ENCODE assay signal across 21 cellular contexts in the genomic region with DNA sequence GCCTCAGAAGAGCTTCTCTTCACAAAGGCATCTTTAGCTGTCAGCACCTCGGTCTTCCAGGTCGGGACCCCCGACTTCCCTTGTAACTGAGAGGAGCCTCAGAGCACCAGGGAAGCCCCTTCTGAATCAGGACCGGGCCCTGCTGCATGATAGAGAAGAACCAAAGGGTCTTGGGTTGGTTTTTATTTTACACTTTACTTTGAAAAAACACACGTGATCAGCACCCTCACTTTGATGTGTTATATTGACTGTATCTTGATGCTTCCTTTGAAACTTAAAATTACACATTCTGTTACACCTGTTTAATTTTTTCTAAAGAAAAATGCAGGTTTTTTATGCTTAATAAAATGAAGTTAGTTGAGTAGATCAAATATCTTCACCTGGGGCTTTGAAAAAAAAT.
DNase-seq lines count a peak whose midpoint lies in the region; ATAC-seq and TF ChIP-seq lines count a peak whose summit lies in the region.
"Had no signal": no experiment of that assay in that cellular context is flagged by ENCODE, and none has a peak within 500 bp of the region (broad histone marks: within the 10 kb centered on the region; RNA-seq: fewer than 3 reads in every experiment).

No MANE protein-coding gene starts in this region.

- POLR2A ChIA-PET in CD8-positive, alpha-beta T cell (lab: Charles Lee): no interaction called here
- POLR2A ChIA-PET in naive thymus-derived CD8-positive, alpha-beta T cell (lab: Charles Lee): interaction anchor here (0.5 kb wide), 1 partner anchor 42 kb away, joined by 4 read pairs; no protein-coding TSS in a partner anchor

- no peaks in the 10 kb centered on the region for H3K9me3 ChIP-seq in CD8-positive, alpha-beta T cell (ENCODE audit: low read length)
- H3K9me3 ChIP-seq in sigmoid colon (no peaks in the 10 kb centered on the region), gastroesophageal sphincter (no peaks in the 10 kb centered on the region)
- H3K9me3 ChIP-seq: A549, BE2C had no signal

- no peak overlapping the region for H3K4me3 Mint-ChIP-seq in CD8-positive, alpha-beta T cell
- peak overlapping the region in 4 of 10 donors; percentile 5 to 36 (median 14) for H3K4me3 Mint-ChIP-seq in naive thymus-derived CD8-positive, alpha-beta T cell
- H3K4me3 Mint-ChIP-seq: CD8-positive, alpha-beta memory T cell; GM23338; H9 had no signal

- no peak overlapping the region for H3K4me3 ChIP-seq in CD8-positive, alpha-beta T cell (ENCODE audit: low read depth, low read length)
- H3K4me3 ChIP-seq in sigmoid colon (no peak overlapping the region), gastroesophageal sphincter (no peak overlapping the region)
- H3K4me3 ChIP-seq: A549, GM12878, GM23338 had no signal

- H3K4me1 ChIP-seq in CD8-positive, alpha-beta T cell (ENCODE audit: insufficient read depth, low read length): peaks cover 10% of the 10 kb centered on the region
- H3K4me1 ChIP-seq in sigmoid colon (peaks cover 0 to 5% (median 0%) of the 10 kb centered on the region in 4 donors), gastroesophageal sphincter (peaks cover 0 to 7% (median 0%) of the 10 kb centered on the region in 3 donors)
- H3K4me1 ChIP-seq: A549, BE2C had no signal

- no peak for ATAC-seq in CD8-positive, alpha-beta T cell
- ATAC-seq in naive thymus-derived CD8-positive, alpha-beta T cell: peak; percentile 56 to 67
- no peak for ATAC-seq in stimulated activated naive CD8-positive, alpha-beta T cell treated with anti-CD3 and anti-CD28 coated beads, Interleukin-15, Interleukin-2, amounts not matched to agents 100 U/mL and 50 U/mL, for 24 hours
- no peak for ATAC-seq in gastroesophageal sphincter
- ATAC-seq: A549, GM12878, GM23338, HCT116 had no signal

- H3K27ac ChIP-seq in CD8-positive, alpha-beta T cell (ENCODE audit: low read depth, low read length): no peak overlapping the region
- H3K27ac ChIP-seq in sigmoid colon: no peak overlapping the region
- no peak overlapping the region for H3K27ac ChIP-seq in gastroesophageal sphincter
- H3K27ac ChIP-seq: 22Rv1, A549 had no signal

- 88 to 94% methylated on average over 5 of the region's 5 CpGs for WGBS in sigmoid colon, 2 donors
- WGBS in gastroesophageal sphincter (ENCODE audit: low coverage in 1 of 2), 2 donors: 82 to 92% methylated on average over 1 to 2 of the region's 5 CpGs

- H3K36me3 ChIP-seq in CD8-positive, alpha-beta T cell (ENCODE audit: insufficient read depth, low read length): no peaks in the 10 kb centered on the region
- H3K36me3 ChIP-seq in sigmoid colon: no peaks in the 10 kb centered on the region
- peaks cover 0 to 4% of the 10 kb centered on the region in 2 donors for H3K36me3 ChIP-seq in gastroesophageal sphincter
- H3K36me3 ChIP-seq: BE2C had no signal

- H3K4me1 Mint-ChIP-seq in CD8-positive, alpha-beta T cell (ENCODE audit: low read depth): peaks cover 46% of the 10 kb centered on the region
- peaks cover 19 to 45% (median 33%) of the 10 kb centered on the region in 4 donors for H3K4me1 Mint-ChIP-seq in naive thymus-derived CD8-positive, alpha-beta T cell
- H3K4me1 Mint-ChIP-seq: GM23338, H9 had no signal

- TF ChIP-seq POLR2A in sigmoid colon (IDR thresholded peaks at IDR 0.05): no peak
- no peak for TF ChIP-seq POLR2A in gastroesophageal sphincter (IDR thresholded peaks at IDR 0.05)

- no peak for TF ChIP-seq EP300 in sigmoid colon (IDR thresholded peaks at IDR 0.05)
- TF ChIP-seq EP300 in gastroesophageal sphincter (IDR thresholded peaks at IDR 0.05): no peak

- no peak for TF ChIP-seq CTCF in CD8-positive, alpha-beta T cell (IDR thresholded peaks at IDR 0.05)
- TF ChIP-seq CTCF in sigmoid colon (IDR thresholded peaks at IDR 0.05) (no peak), gastroesophageal sphincter (IDR thresholded peaks at IDR 0.05) (no peak)

- no peaks in the 10 kb centered on the region for H3K27me3 Mint-ChIP-seq in CD8-positive, alpha-beta T cell (ENCODE audit: low read depth)
- no peaks in the 10 kb centered on the region for H3K27me3 Mint-ChIP-seq in naive thymus-derived CD8-positive, alpha-beta T cell
- H3K27me3 Mint-ChIP-seq: CD8-positive, alpha-beta memory T cell had no signal

- no peaks in the 10 kb centered on the region for H3K27me3 ChIP-seq in CD8-positive, alpha-beta T cell (ENCODE audit: insufficient read depth, low read length)
- H3K27me3 ChIP-seq in sigmoid colon (no peaks in the 10 kb centered on the region), gastroesophageal sphincter (no peaks in the 10 kb centered on the region)
- H3K27me3 ChIP-seq: BE2C had no signal

- H3K9me3 Mint-ChIP-seq in CD8-positive, alpha-beta T cell: no peaks in the 10 kb centered on the region
- H3K9me3 Mint-ChIP-seq in naive thymus-derived CD8-positive, alpha-beta T cell: no peaks in the 10 kb centered on the region
- H3K9me3 Mint-ChIP-seq: CD8-positive, alpha-beta memory T cell; GM23338; H9 had no signal

- H3K27ac Mint-ChIP-seq in CD8-positive, alpha-beta T cell: peak overlapping the region; percentile 45
- peak overlapping the region in 9 of 10 donors; percentile 22 to 85 (median 49) for H3K27ac Mint-ChIP-seq in naive thymus-derived CD8-positive, alpha-beta T cell
- H3K27ac Mint-ChIP-seq: GM23338, H9 had no signal

- H3K36me3 Mint-ChIP-seq in CD8-positive, alpha-beta T cell: peaks cover 36% of the 10 kb centered on the region
- peaks cover 0 to 8% (median 8%) of the 10 kb centered on the region in 3 donors for H3K36me3 Mint-ChIP-seq in naive thymus-derived CD8-positive, alpha-beta T cell

- CTCF ChIA-PET in CD8-positive, alpha-beta T cell (lab: Charles Lee): interaction anchor here (1.0 to 1.7 kb wide), 3 partner anchors 35 to 308 kb away, joined by 3 to 4 read pairs (median 3); no protein-coding TSS in a partner anchor

- intact Hi-C loops in CD8-positive, alpha-beta T cell (cut with DNase I, micrococcal nuclease): no loop called here
- intact Hi-C loops in sigmoid colon (cut with DNase I): no loop called here

- peak; percentile 45 for DNase-seq in activated CD8-positive, alpha-beta memory T cell treated with anti-CD3 and anti-CD28 coated beads, Interleukin-2, amount 50 U/mL, for 48 hours
- DNase-seq in activated CD8-positive, alpha-beta memory T cell treated with anti-CD3 and anti-CD28 coated beads, Interleukin-2, amount 50 U/mL, for 4 hours: no peak
- no peak for DNase-seq in CD8-positive, alpha-beta T cell
- peak in 1 of 10 donors; percentile 32 for DNase-seq in naive thymus-derived CD8-positive, alpha-beta T cell
- peak; percentile 46 for DNase-seq in sigmoid colon
- DNase-seq in stimulated activated naive CD8-positive, alpha-beta T cell treated with anti-CD3 and anti-CD28 coated beads, Interleukin-15, Interleukin-2, amounts not matched to agents 100 U/mL and 50 U/mL, for 24 hours: no peak
- DNase-seq in NCI-H446 treated with DMSO at 0.1 percent for 48 hours (lab: John Stamatoyannopoulos, UW): no peak
- DNase-seq: ACHN; AML-193; BE2C; C1 segment of cervical spinal cord; CD8-positive, alpha-beta memory T cell; DMS153; DND-41; H9 had no signal

Comparison
In these comparisons a context has a peak if more than half of its experiments do, and no peak if none do; other contexts are left out.
1. DNase-seq: peak in activated CD8-positive, alpha-beta memory T cell treated with anti-CD3 and anti-CD28 coated beads, Interleukin-2, amount 50 U/mL, for 48 hours (single experiment) and sigmoid colon (single experiment); none in activated CD8-positive, alpha-beta memory T cell treated with anti-CD3 and anti-CD28 coated beads, Interleukin-2, amount 50 U/mL, for 4 hours (single experiment), CD8-positive, alpha-beta T cell (0 of 7), stimulated activated naive CD8-positive, alpha-beta T cell treated with anti-CD3 and anti-CD28 coated beads, Interleukin-15, Interleukin-2, amounts not matched to agents 100 U/mL and 50 U/mL, for 24 hours (single experiment) and NCI-H446 treated with DMSO at 0.1 percent for 48 hours (single experiment).
2. ATAC-seq: peak in naive thymus-derived CD8-positive, alpha-beta T cell (2 of 2); none in CD8-positive, alpha-beta T cell (single experiment), stimulated activated naive CD8-positive, alpha-beta T cell treated with anti-CD3 and anti-CD28 coated beads, Interleukin-15, Interleukin-2, amounts not matched to agents 100 U/mL and 50 U/mL, for 24 hours (single experiment) and gastroesophageal sphincter (single experiment).